8 cellular contexts compared by ENCODE assay signal in the genomic region with DNA sequence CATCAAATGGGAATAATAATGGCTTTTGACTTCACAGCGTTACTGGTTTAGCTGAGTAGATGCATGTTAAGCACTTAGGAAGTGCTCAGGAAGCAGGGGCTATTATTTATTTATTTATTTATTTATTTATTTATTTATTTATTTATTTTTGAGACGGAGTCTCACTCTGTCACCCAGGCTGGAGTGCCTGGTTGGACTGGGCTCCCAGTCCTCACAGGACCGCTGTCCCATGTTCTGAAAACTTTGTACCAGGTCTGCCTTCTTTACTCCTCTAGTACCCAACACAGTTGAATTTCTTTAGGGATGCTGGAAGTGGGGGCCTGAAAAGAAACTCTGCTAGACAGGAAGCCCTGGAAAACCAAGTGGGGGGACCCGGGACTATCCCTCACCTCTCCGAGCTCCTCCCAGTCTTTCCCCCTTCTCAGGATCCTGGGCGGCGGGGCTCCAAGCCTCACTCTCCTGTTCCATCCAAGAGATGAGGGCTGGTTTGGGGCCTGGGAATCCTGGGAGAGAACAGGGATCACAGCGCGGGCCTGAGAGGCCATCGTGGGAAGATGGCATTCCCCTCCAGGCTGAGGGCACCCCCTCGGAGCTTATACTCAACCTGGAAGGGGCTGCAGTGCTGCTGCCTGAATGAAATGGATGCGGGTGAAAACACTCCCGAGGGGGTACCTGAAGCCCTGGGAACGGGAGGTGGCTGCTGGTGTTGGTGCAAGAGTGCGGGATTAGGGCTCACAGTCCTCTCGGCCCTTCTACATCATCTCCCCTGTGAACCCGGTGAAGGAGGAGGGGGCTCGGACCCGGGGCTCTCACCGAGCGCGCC. TPM values are rescaled to one million over a fixed set of nuclear protein-coding genes. Genes with fewer than 3 reads are reported as not detected.
A peak's percentile ranks its signal among the peaks of the same experiment; 100 is the strongest.
DNase-seq lines count a peak whose midpoint lies in the region; ATAC-seq and TF ChIP-seq lines count a peak whose summit lies in the region.

No MANE protein-coding gene starts in this region.

- peaks cover 62% of the 10 kb centered on the region for H3K4me1 Mint-ChIP-seq in activated naive CD4-positive, alpha-beta T cell treated with anti-CD3 and anti-CD28 coated beads for 36 hours (ENCODE audit: low read depth)
- H3K4me1 Mint-ChIP-seq in T-cell, result peaks cover 40 to 59% (median 46%) of the 10 kb centered on the region in 3 donors
- H3K4me1 Mint-ChIP-seq in natural killer cell treated with Interleukin-12 subunit alpha and Interleukin-12 subunit beta and Interleukin-15 and Interleukin-18, amount 100 ng/mL, for 72 hours (ENCODE audit: low read depth in 2 of 2), result peaks cover 36 to 46% of the 10 kb centered on the region in 2 donors

- H3K27ac Mint-ChIP-seq in activated naive CD4-positive, alpha-beta T cell treated with anti-CD3 and anti-CD28 coated beads for 36 hours, result peak overlapping the region; percentile 90
- H3K27ac Mint-ChIP-seq in T-cell, result peak overlapping the region; percentile 91
- peak overlapping the region; percentile 87 to 93 for H3K27ac Mint-ChIP-seq in natural killer cell treated with Interleukin-12 subunit alpha and Interleukin-12 subunit beta and Interleukin-15 and Interleukin-18, amount 100 ng/mL, for 72 hours

- intact Hi-C loops in activated naive CD4-positive, alpha-beta T cell treated with anti-CD3 and anti-CD28 coated beads for 36 hours (cut with micrococcal nuclease), result loop anchor here (1.0 kb wide), 1 partner anchor 39 kb away; the partner anchor contains the start of gene ZNF689

- POLR2A ChIA-PET in T-cell (lab: Charles Lee), result interaction anchor here in 1 of 2 donors (0.9 kb wide), 1 partner anchor 19 kb away, joined by 5 read pairs; no protein-coding TSS in a partner anchor

- no peak for TF ChIP-seq CTCF in fibroblast of mammary gland (conservative IDR thresholded peaks at IDR 0.05; ENCODE audit: control insufficient read depth, insufficient read depth, low read depth, low read length)

- H3K4me3 ChIP-seq in fibroblast of mammary gland (ENCODE audit: control insufficient read depth, low read depth, low read length), result peak overlapping the region; percentile 60

- CTCF ChIA-PET in activated naive CD4-positive, alpha-beta T cell treated with anti-CD3 and anti-CD28 coated beads for 36 hours (lab: Charles Lee), result interaction anchor here (1.0 to 2.7 kb wide), 6 partner anchors 14 to 141 kb away, joined by 3 to 11 read pairs (median 6); partner anchors contain the start of genes DCTPP1, ZNF747 and ZNF785
- CTCF ChIA-PET in T-cell (lab: Charles Lee), result interaction anchor here (0.6 to 2.5 kb wide), 5 partner anchors 12 to 531 kb away, joined by 3 to 12 read pairs (median 6); partner anchors contain the start of genes DCTPP1 (in 1 of the 2), ZNF747 (in 1 of the 2) and ZNF764 (in 1 of the 2)

- peaks cover 4% of the 10 kb centered on the region for H3K36me3 Mint-ChIP-seq in activated naive CD4-positive, alpha-beta T cell treated with anti-CD3 and anti-CD28 coated beads for 36 hours (ENCODE audit: low read depth)
- no peaks in the 10 kb centered on the region for H3K36me3 Mint-ChIP-seq in T-cell
- no peaks in the 10 kb centered on the region for H3K36me3 Mint-ChIP-seq in natural killer cell treated with Interleukin-12 subunit alpha and Interleukin-12 subunit beta and Interleukin-15 and Interleukin-18, amount 100 ng/mL, for 72 hours

- DNase-seq in activated naive CD4-positive, alpha-beta T cell treated with anti-CD3 and anti-CD28 coated beads for 36 hours, result no peak
- no peak for DNase-seq in activated naive CD4-positive, alpha-beta T cell treated with Interleukin-2 at 50 U/mL for 16 hours
- DNase-seq in T-cell (no peak), fibroblast of mammary gland (ENCODE audit: low read depth) (peak; percentile 28), DMS153 treated with DMSO at 0.1 percent for 48 hours (lab: John Stamatoyannopoulos, UW; ENCODE audit: unreplicated experiment) (no peak), RKO (ENCODE audit: low spot score) (no peak)
- DNase-seq in natural killer cell treated with Interleukin-12 subunit alpha and Interleukin-12 subunit beta and Interleukin-15 and Interleukin-18, amount 100 ng/mL, for 72 hours (ENCODE audit: low spot score), result no peak

- ATAC-seq in T-cell (replicated peaks in 1 of 4) (no peak), HG03095 (IDR thresholded peaks at IDR 0.05; ENCODE audit: unreplicated experiment) (no peak)
- no peak for ATAC-seq in natural killer cell treated with Interleukin-12 subunit alpha and Interleukin-12 subunit beta and Interleukin-15 and Interleukin-18, amount 100 ng/mL, for 72 hours

- H3K9me3 Mint-ChIP-seq in activated naive CD4-positive, alpha-beta T cell treated with anti-CD3 and anti-CD28 coated beads for 36 hours, result no peaks in the 10 kb centered on the region
- H3K9me3 Mint-ChIP-seq in T-cell, result no peaks in the 10 kb centered on the region
- H3K9me3 Mint-ChIP-seq in natural killer cell treated with Interleukin-12 subunit alpha and Interleukin-12 subunit beta and Interleukin-15 and Interleukin-18, amount 100 ng/mL, for 72 hours, result no peaks in the 10 kb centered on the region

- no peaks in the 10 kb centered on the region for H3K27me3 Mint-ChIP-seq in activated naive CD4-positive, alpha-beta T cell treated with anti-CD3 and anti-CD28 coated beads for 36 hours (ENCODE audit: low read depth)
- H3K27me3 Mint-ChIP-seq in T-cell, result no peaks in the 10 kb centered on the region
- no peaks in the 10 kb centered on the region for H3K27me3 Mint-ChIP-seq in natural killer cell treated with Interleukin-12 subunit alpha and Interleukin-12 subunit beta and Interleukin-15 and Interleukin-18, amount 100 ng/mL, for 72 hours

- H3K4me3 Mint-ChIP-seq in activated naive CD4-positive, alpha-beta T cell treated with anti-CD3 and anti-CD28 coated beads for 36 hours, result peak overlapping the region; percentile 81
- peak overlapping the region; percentile 81 to 84 (median 83) for H3K4me3 Mint-ChIP-seq in T-cell
- peak overlapping the region; percentile 93 for H3K4me3 Mint-ChIP-seq in natural killer cell treated with Interleukin-12 subunit alpha and Interleukin-12 subunit beta and Interleukin-15 and Interleukin-18, amount 100 ng/mL, for 72 hours

RNA-seq across cellular contexts. Expression of gene ZNF688, which starts 0.7 kb away (rescaled TPM):
- total RNA-seq in activated naive CD4-positive, alpha-beta T cell treated with anti-CD3 and anti-CD28 coated beads for 36 hours, result 1 to 10 TPM; 3.7 to 3.9 TPM
- total RNA-seq in T-cell, result 10 to 100 TPM; 11.9 to 25.9 (median 20.7) TPM
- 1 to 10 TPM; 8.3 to 8.9 TPM for total RNA-seq in natural killer cell treated with Interleukin-12 subunit alpha and Interleukin-12 subunit beta and Interleukin-15 and Interleukin-18, amount 100 ng/mL, for 72 hours

RNA-seq across cellular contexts. Expression of gene ZNF764, which starts 12.7 kb away (rescaled TPM):
- 1 to 10 TPM; 7.6 to 9.5 TPM for total RNA-seq in activated naive CD4-positive, alpha-beta T cell treated with anti-CD3 and anti-CD28 coated beads for 36 hours
- total RNA-seq in T-cell, result 10 to 100 TPM; 14.9 to 33.9 (median 27.3) TPM
- 10 to 100 TPM; 14.9 to 22.9 TPM for total RNA-seq in natural killer cell treated with Interleukin-12 subunit alpha and Interleukin-12 subunit beta and Interleukin-15 and Interleukin-18, amount 100 ng/mL, for 72 hours

RNA-seq across cellular contexts. Expression of gene ZNF785, which starts 14.7 kb away (rescaled TPM):
- 10 to 100 TPM; 11.9 to 13.2 TPM for total RNA-seq in activated naive CD4-positive, alpha-beta T cell treated with anti-CD3 and anti-CD28 coated beads for 36 hours
- 10 to 100 TPM; 11.7 to 30.9 (median 26.6) TPM for total RNA-seq in T-cell
- 10 to 100 TPM; 13.3 to 20.0 TPM for total RNA-seq in natural killer cell treated with Interleukin-12 subunit alpha and Interleukin-12 subunit beta and Interleukin-15 and Interleukin-18, amount 100 ng/mL, for 72 hours

RNA-seq across cellular contexts. Expression of gene ZNF747, which starts 36.2 kb away (rescaled TPM):
- 1 to 10 TPM; 5.1 to 6.1 TPM for total RNA-seq in activated naive CD4-positive, alpha-beta T cell treated with anti-CD3 and anti-CD28 coated beads for 36 hours
- total RNA-seq in T-cell, result 10 to 100 TPM in 3 of 5 donors, 1 to 10 TPM in 2; 6.8 to 17.4 (median 14.2) TPM
- 10 to 100 TPM in 1 of 2 donors, 1 to 10 TPM in 1; 8.7 to 10.3 TPM for total RNA-seq in natural killer cell treated with Interleukin-12 subunit alpha and Interleukin-12 subunit beta and Interleukin-15 and Interleukin-18, amount 100 ng/mL, for 72 hours

RNA-seq across cellular contexts. Expression of gene ZNF689, which starts 39.4 kb away (rescaled TPM):
- total RNA-seq in activated naive CD4-positive, alpha-beta T cell treated with anti-CD3 and anti-CD28 coated beads for 36 hours, result 10 to 100 TPM; 10.7 to 11.5 TPM
- 10 to 100 TPM; 11.0 to 13.7 (median 12.4) TPM for total RNA-seq in T-cell
- 10 to 100 TPM in 1 of 2 donors, 1 to 10 TPM in 1; 9.4 to 14.3 TPM for total RNA-seq in natural killer cell treated with Interleukin-12 subunit alpha and Interleukin-12 subunit beta and Interleukin-15 and Interleukin-18, amount 100 ng/mL, for 72 hours
